In the genomic region with DNA sequence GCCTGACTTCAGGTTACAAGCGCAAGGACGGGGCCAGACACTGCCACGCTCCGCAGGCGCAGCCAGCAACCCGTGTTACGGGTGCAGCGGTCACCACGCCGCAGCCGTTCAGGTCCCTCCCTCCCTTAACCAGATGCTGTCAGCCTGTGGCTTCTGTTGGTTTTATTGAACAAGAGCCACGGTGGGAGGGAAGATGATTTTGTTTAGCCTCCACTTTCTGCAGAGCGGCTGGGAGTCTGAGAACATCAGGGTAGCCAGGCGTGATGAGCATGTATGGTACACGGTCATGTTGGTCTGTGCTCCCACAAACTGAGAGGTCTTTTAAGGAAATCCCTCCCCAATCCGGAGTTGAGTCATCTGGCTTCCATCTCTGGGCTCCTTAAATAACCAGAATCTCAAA, we compare ENCODE assay signal across 19 cellular contexts. TPM values are rescaled to one million over a fixed set of nuclear protein-coding genes. Genes with fewer than 3 reads are reported as not detected.
A peak's percentile ranks its signal among the peaks of the same experiment; 100 is the strongest.
DNase-seq lines count a peak whose midpoint lies in the region; ATAC-seq and TF ChIP-seq lines count a peak whose summit lies in the region.
"Had no signal": no experiment of that assay in that cellular context is flagged by ENCODE, and none has a peak within 500 bp of the region (broad histone marks: within the 10 kb centered on the region; RNA-seq: fewer than 3 reads in every experiment).

No MANE protein-coding gene starts in this region.

- H3K4me1 Mint-ChIP-seq in glutamatergic neuron (ENCODE audit: low read depth, unreplicated experiment), result peaks cover 12% of the 10 kb centered on the region
- H3K4me1 Mint-ChIP-seq in CD8-positive, alpha-beta T cell (ENCODE audit: low read depth), result no peaks in the 10 kb centered on the region
- H3K4me1 Mint-ChIP-seq: stimulated activated naive CD8-positive, alpha-beta T cell treated with anti-CD3 and anti-CD28 coated beads, Interleukin-15, amount 100 ng/mL, for 72 hours had no signal

- H3K4me1 ChIP-seq in heart left ventricle, result peaks cover 0 to 12% (median 4%) of the 10 kb centered on the region in 12 donors
- H3K4me1 ChIP-seq in CD8-positive, alpha-beta T cell (ENCODE audit: insufficient read depth, low read length), result no peaks in the 10 kb centered on the region
- H3K4me1 ChIP-seq: body of pancreas, pancreas had no signal

- no peak for TF ChIP-seq POLR2A in heart left ventricle (IDR thresholded peaks at IDR 0.05)

- CTCF ChIA-PET in CD8-positive, alpha-beta T cell (lab: Charles Lee), result no interaction called here

- ATAC-seq in heart left ventricle (peak in 2 of 4 donors; percentile 35 to 43), SK-N-SH treated with all-trans-retinoic acid at 6 μM for 48 hours (no peak), HG03097 (IDR thresholded peaks at IDR 0.05; ENCODE audit: low FRiP score, unreplicated experiment) (no peak)
- no peak for ATAC-seq in CD8-positive, alpha-beta T cell
- ATAC-seq: esophagus mucosa; left lobe of liver; pancreas; stimulated activated naive CD8-positive, alpha-beta T cell treated with anti-CD3 and anti-CD28 coated beads, Interleukin-15, amount 100 ng/mL, for 72 hours had no signal

- H3K4me3 ChIP-seq in heart left ventricle (peak overlapping the region in 7 of 12 donors; percentile 1 to 29 (median 21)), skin epidermis (no peak overlapping the region)
- H3K4me3 ChIP-seq in CD8-positive, alpha-beta T cell (ENCODE audit: low read depth, low read length), result no peak overlapping the region
- H3K4me3 ChIP-seq: body of pancreas, pancreas, PC-9 had no signal

- WGBS in heart left ventricle, 4 donors, result 61 to 71% (median 65%) methylated on average over 16 of the region's 16 CpGs

- H3K9me3 ChIP-seq in heart left ventricle, result no peaks in the 10 kb centered on the region
- H3K9me3 ChIP-seq in CD8-positive, alpha-beta T cell (ENCODE audit: low read length), result no peaks in the 10 kb centered on the region
- H3K9me3 ChIP-seq: body of pancreas, pancreas had no signal

- H3K27ac ChIP-seq in heart left ventricle, result peak overlapping the region in 10 of 12 donors; percentile 18 to 85 (median 62)
- H3K27ac ChIP-seq in skin epidermis, result peak overlapping the region in 12 of 21 experiments; percentile 15 to 81 (median 50)
- no peak overlapping the region for H3K27ac ChIP-seq in CD8-positive, alpha-beta T cell (ENCODE audit: low read depth, low read length)
- H3K27ac ChIP-seq: body of pancreas, pancreas, PC-9 had no signal

- DNase-seq in heart left ventricle, result no peak
- no peak for DNase-seq in cardiac septum (ENCODE audit: low spot score)
- DNase-seq in NCI-H69 (lab: John Stamatoyannopoulos, UW), result peak; percentile 77
- DNase-seq in glutamatergic neuron, result no peak
- no peak for DNase-seq in CD8-positive, alpha-beta T cell
- DNase-seq: activated naive CD4-positive, alpha-beta T cell treated with anti-CD3 and anti-CD28 coated beads, Interleukin-2, amount 50 U/mL, for 16 hours; activated T-cell treated with anti-CD3 and anti-CD28 coated beads, Interleukin-2, amount 50 U/mL, for 1 hour; body of pancreas; NCI-H2081; NCI-H526 treated with DMSO at 0.1 percent for 48 hours; pancreas; PC-9; stimulated activated CD4-positive, alpha-beta T cell treated with anti-CD3 and anti-CD28 coated beads, Interleukin-15, amount 100 ng/mL, for 24 hours; stimulated activated naive CD8-positive, alpha-beta T cell treated with anti-CD3 and anti-CD28 coated beads, Interleukin-15, amount 100 ng/mL, for 72 hours had no signal

- TF ChIP-seq CTCF in heart left ventricle (IDR thresholded peaks at IDR 0.05) (no peak), glutamatergic neuron (IDR thresholded peaks at IDR 0.05; ENCODE audit: partially characterized antibody, unreplicated experiment) (no peak)
- no peak for TF ChIP-seq CTCF in CD8-positive, alpha-beta T cell (IDR thresholded peaks at IDR 0.05)

- POLR2A ChIA-PET in CD8-positive, alpha-beta T cell (lab: Charles Lee), result no interaction called here

- peaks cover 0 to 3% (median 0%) of the 10 kb centered on the region in 9 donors for H3K27me3 ChIP-seq in heart left ventricle
- no peaks in the 10 kb centered on the region for H3K27me3 ChIP-seq in CD8-positive, alpha-beta T cell (ENCODE audit: insufficient read depth, low read length)

- peaks cover 6% of the 10 kb centered on the region for H3K9me3 Mint-ChIP-seq in glutamatergic neuron (ENCODE audit: unreplicated experiment)
- H3K9me3 Mint-ChIP-seq in CD8-positive, alpha-beta T cell, result no peaks in the 10 kb centered on the region
- H3K9me3 Mint-ChIP-seq: stimulated activated naive CD8-positive, alpha-beta T cell treated with anti-CD3 and anti-CD28 coated beads, Interleukin-15, amount 100 ng/mL, for 72 hours had no signal

- intact Hi-C loops in heart left ventricle (cut with DNase I), result no loop called here
- intact Hi-C loops in cardiac septum (cut with DNase I), result loop anchor here (2.0 kb wide), 1 partner anchor 37 kb away; no protein-coding TSS in a partner anchor
- intact Hi-C loops in CD8-positive, alpha-beta T cell (cut with DNase I, micrococcal nuclease), result loop anchor here in 1 of 2 experiments (5.0 to 10.0 kb wide), 2 partner anchors 71 to 101 kb away; no protein-coding TSS in a partner anchor

- peaks cover 7% of the 10 kb centered on the region for H3K27me3 Mint-ChIP-seq in glutamatergic neuron (ENCODE audit: unreplicated experiment)
- peaks cover 32% of the 10 kb centered on the region for H3K27me3 Mint-ChIP-seq in CD8-positive, alpha-beta T cell (ENCODE audit: low read depth)

- no peaks in the 10 kb centered on the region for H3K36me3 ChIP-seq in heart left ventricle
- H3K36me3 ChIP-seq in CD8-positive, alpha-beta T cell (ENCODE audit: insufficient read depth, low read length), result no peaks in the 10 kb centered on the region
- H3K36me3 ChIP-seq: pancreas had no signal

- H3K4me3 Mint-ChIP-seq in glutamatergic neuron (ENCODE audit: unreplicated experiment), result no peak overlapping the region
- no peak overlapping the region for H3K4me3 Mint-ChIP-seq in CD8-positive, alpha-beta T cell
- H3K4me3 Mint-ChIP-seq: stimulated activated naive CD8-positive, alpha-beta T cell treated with anti-CD3 and anti-CD28 coated beads, Interleukin-15, amount 100 ng/mL, for 72 hours had no signal

- H3K36me3 Mint-ChIP-seq in glutamatergic neuron (ENCODE audit: unreplicated experiment), result no peaks in the 10 kb centered on the region
- H3K36me3 Mint-ChIP-seq in CD8-positive, alpha-beta T cell, result no peaks in the 10 kb centered on the region

- H3K27ac Mint-ChIP-seq in glutamatergic neuron (ENCODE audit: unreplicated experiment), result peak overlapping the region; percentile 35
- no peak overlapping the region for H3K27ac Mint-ChIP-seq in CD8-positive, alpha-beta T cell

TF ChIP-seq in SK-N-SH treated with all-trans-retinoic acid at 6 μM for 48 hours, 23 proteins besides CTCF, POLR2A, EP300 and RAD21 (continues in another document):
- TF ChIP-seq BACH2 (CRISPR knock-in tag; IDR thresholded peaks at IDR 0.05; ENCODE audit: borderline replicate concordance), result no peak
- TF ChIP-seq, protein P1, sequence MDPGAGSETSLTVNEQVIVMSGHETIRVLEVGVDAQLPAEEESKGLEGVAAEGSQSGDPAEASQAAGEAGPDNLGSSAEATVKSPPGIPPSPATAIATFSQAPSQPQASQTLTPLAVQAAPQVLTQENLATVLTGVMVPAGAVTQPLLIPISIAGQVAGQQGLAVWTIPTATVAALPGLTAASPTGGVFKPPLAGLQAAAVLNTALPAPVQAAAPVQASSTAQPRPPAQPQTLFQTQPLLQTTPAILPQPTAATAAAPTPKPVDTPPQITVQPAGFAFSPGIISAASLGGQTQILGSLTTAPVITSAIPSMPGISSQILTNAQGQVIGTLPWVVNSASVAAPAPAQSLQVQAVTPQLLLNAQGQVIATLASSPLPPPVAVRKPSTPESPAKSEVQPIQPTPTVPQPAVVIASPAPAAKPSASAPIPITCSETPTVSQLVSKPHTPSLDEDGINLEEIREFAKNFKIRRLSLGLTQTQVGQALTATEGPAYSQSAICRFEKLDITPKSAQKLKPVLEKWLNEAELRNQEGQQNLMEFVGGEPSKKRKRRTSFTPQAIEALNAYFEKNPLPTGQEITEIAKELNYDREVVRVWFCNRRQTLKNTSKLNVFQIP (CRISPR knock-in tag; IDR thresholded peaks at IDR 0.05; ENCODE audit: borderline replicate concordance, low read depth), result no peak
- TF ChIP-seq, protein P2, sequence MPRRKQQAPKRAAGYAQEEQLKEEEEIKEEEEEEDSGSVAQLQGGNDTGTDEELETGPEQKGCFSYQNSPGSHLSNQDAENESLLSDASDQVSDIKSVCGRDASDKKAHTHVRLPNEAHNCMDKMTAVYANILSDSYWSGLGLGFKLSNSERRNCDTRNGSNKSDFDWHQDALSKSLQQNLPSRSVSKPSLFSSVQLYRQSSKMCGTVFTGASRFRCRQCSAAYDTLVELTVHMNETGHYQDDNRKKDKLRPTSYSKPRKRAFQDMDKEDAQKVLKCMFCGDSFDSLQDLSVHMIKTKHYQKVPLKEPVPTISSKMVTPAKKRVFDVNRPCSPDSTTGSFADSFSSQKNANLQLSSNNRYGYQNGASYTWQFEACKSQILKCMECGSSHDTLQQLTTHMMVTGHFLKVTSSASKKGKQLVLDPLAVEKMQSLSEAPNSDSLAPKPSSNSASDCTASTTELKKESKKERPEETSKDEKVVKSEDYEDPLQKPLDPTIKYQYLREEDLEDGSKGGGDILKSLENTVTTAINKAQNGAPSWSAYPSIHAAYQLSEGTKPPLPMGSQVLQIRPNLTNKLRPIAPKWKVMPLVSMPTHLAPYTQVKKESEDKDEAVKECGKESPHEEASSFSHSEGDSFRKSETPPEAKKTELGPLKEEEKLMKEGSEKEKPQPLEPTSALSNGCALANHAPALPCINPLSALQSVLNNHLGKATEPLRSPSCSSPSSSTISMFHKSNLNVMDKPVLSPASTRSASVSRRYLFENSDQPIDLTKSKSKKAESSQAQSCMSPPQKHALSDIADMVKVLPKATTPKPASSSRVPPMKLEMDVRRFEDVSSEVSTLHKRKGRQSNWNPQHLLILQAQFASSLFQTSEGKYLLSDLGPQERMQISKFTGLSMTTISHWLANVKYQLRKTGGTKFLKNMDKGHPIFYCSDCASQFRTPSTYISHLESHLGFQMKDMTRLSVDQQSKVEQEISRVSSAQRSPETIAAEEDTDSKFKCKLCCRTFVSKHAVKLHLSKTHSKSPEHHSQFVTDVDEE (CRISPR knock-in tag; IDR thresholded peaks at IDR 0.05), result no peak
- no peak for TF ChIP-seq GLIS3 (CRISPR knock-in tag; IDR thresholded peaks at IDR 0.05)
- TF ChIP-seq ARNTL (CRISPR knock-in tag; IDR thresholded peaks at IDR 0.05; ENCODE audit: borderline replicate concordance, low read depth), result no peak
- TF ChIP-seq ZFP3 (CRISPR knock-in tag; IDR thresholded peaks at IDR 0.05), result no peak
- no peak for TF ChIP-seq TOX (CRISPR knock-in tag; IDR thresholded peaks at IDR 0.05; ENCODE audit: borderline replicate concordance)
- no peak for TF ChIP-seq ZNF565 (CRISPR knock-in tag; conservative IDR thresholded peaks at IDR 0.05; ENCODE audit: low read depth)
- no peak for TF ChIP-seq ZNF8 (CRISPR knock-in tag; IDR thresholded peaks at IDR 0.05)

RNA-seq across cellular contexts. Expression of a gene that starts 18.5 kb away (rescaled TPM):
- total RNA-seq in heart left ventricle (10 to 100 TPM in 8 of 9 donors, 1 to 10 TPM in 1; 6.9 to 16.3 (median 12.1) TPM), cardiac septum (13.7 TPM), glutamatergic neuron (ENCODE audit: unreplicated experiment) (49.2 TPM)
- polyA plus RNA-seq in heart left ventricle, result 10 to 100 TPM in 1 of 2 donors, 1 to 10 TPM in 1; 8.9 to 11.5 TPM
- total RNA-seq in CD8-positive, alpha-beta T cell, result 10 to 100 TPM; 21.1 to 22.6 TPM

Comparison
In these comparisons a context has a peak if more than half of its experiments do, and no peak if none do; other contexts are left out.
1. H3K4me3 ChIP-seq: peak in heart left ventricle (7 of 12); none in skin epidermis (0 of 7) and CD8-positive, alpha-beta T cell (single experiment).